In genomic region chr21:34890258-34890723, GRCh38 we compare ENCODE assay signal across 8 cellular contexts.
DNase-seq lines count a peak whose midpoint lies in the region; ATAC-seq and TF ChIP-seq lines count a peak whose summit lies in the region.

No MANE protein-coding gene starts in this region.

- H3K36me3 ChIP-seq in ACC112 (ENCODE audit: insufficient read depth, low read length) (no peaks in the 10 kb centered on the region; the same call in 1 of the 2 replicates), muscle layer of colon (ENCODE audit: insufficient read depth, low read length) (no peaks in the 10 kb centered on the region)

- H3K9me3 Mint-ChIP-seq in brain = peaks cover 0 to 5% (median 3%) of the 10 kb centered on the region in 5 experiments

- no peaks in the 10 kb centered on the region for H3K4me1 ChIP-seq in ACC112 (ENCODE audit: control insufficient read depth, insufficient read depth, low read length, unreplicated experiment)
- H3K4me1 ChIP-seq in muscle layer of colon (ENCODE audit: insufficient read depth, low read length) = peaks cover 29% of the 10 kb centered on the region

- peaks cover 30% of the 10 kb centered on the region for H3K79me2 ChIP-seq in ACC112 (ENCODE audit: control insufficient read depth, insufficient read depth, low read length, unreplicated experiment)

- H3K4me3 Mint-ChIP-seq in brain = peak overlapping the region in 1 of 5 experiments; percentile 73

- H3K27me3 ChIP-seq in ACC112 (ENCODE audit: insufficient read depth, low read length) = no peaks in the 10 kb centered on the region
- peaks cover 29 to 48% of the 10 kb centered on the region in 2 donors for H3K27me3 ChIP-seq in muscle layer of colon (ENCODE audit: control insufficient read depth in 1 of 2, insufficient read depth in 2 of 2, low read length in 2 of 2)

- no peaks in the 10 kb centered on the region for H3K36me3 Mint-ChIP-seq in brain

- no peak overlapping the region for H3K27ac Mint-ChIP-seq in brain

- no peak for TF ChIP-seq CTCF in HFF-Myc (IDR thresholded peaks at IDR 0.05; ENCODE audit: low read depth, low read length, missing control alignments)
- TF ChIP-seq CTCF in brain (conservative IDR thresholded peaks at IDR 0.05) = peak; percentile 9 to 60

- DNase-seq in HFF-Myc (ENCODE audit: extremely low read depth, low read depth) = no peak
- DNase-seq in stimulated activated CD4-positive, alpha-beta T cell treated with anti-CD3 and anti-CD28 coated beads, Interleukin-15, amount 100 ng/mL, for 24 hours = no peak
- DNase-seq in foreskin melanocyte = no peak
- no peak for DNase-seq in SIG-M5 (lab: John Stamatoyannopoulos, UW)

- H3K9ac ChIP-seq in muscle layer of colon (ENCODE audit: low read length) = no peak overlapping the region

- H3K9me3 ChIP-seq in muscle layer of colon (ENCODE audit: low read length) = peaks cover 1% of the 10 kb centered on the region

- peaks cover 86% of the 10 kb centered on the region for H3K27me3 Mint-ChIP-seq in brain

- H2AFZ ChIP-seq in ACC112 (ENCODE audit: low read length, unreplicated experiment) = peak overlapping the region; percentile 26

- peaks cover 22% of the 10 kb centered on the region for H3K4me1 Mint-ChIP-seq in brain

- peak overlapping the region; percentile 94 for H3K4me3 ChIP-seq in ACC112 (ENCODE audit: low read depth, low read length)
- peak overlapping the region; percentile 64 for H3K4me3 ChIP-seq in HFF-Myc (replicated peaks; ENCODE audit: low read depth, low read length)
- H3K4me3 ChIP-seq in muscle layer of colon (ENCODE audit: low read depth in 1 of 2, low read length in 2 of 2) = peak overlapping the region in 1 of 2 donors; percentile 18

- H3K27ac ChIP-seq in ACC112 (ENCODE audit: low read depth, low read length) (peak overlapping the region; percentile 99), muscle layer of colon (ENCODE audit: low read depth, low read length) (peak overlapping the region; percentile 92)

- ATAC-seq in GM21737 (IDR thresholded peaks at IDR 0.05; ENCODE audit: unreplicated experiment) = no peak
